Comparison of ENCODE assay signal across 8 cellular contexts in the genomic region with DNA sequence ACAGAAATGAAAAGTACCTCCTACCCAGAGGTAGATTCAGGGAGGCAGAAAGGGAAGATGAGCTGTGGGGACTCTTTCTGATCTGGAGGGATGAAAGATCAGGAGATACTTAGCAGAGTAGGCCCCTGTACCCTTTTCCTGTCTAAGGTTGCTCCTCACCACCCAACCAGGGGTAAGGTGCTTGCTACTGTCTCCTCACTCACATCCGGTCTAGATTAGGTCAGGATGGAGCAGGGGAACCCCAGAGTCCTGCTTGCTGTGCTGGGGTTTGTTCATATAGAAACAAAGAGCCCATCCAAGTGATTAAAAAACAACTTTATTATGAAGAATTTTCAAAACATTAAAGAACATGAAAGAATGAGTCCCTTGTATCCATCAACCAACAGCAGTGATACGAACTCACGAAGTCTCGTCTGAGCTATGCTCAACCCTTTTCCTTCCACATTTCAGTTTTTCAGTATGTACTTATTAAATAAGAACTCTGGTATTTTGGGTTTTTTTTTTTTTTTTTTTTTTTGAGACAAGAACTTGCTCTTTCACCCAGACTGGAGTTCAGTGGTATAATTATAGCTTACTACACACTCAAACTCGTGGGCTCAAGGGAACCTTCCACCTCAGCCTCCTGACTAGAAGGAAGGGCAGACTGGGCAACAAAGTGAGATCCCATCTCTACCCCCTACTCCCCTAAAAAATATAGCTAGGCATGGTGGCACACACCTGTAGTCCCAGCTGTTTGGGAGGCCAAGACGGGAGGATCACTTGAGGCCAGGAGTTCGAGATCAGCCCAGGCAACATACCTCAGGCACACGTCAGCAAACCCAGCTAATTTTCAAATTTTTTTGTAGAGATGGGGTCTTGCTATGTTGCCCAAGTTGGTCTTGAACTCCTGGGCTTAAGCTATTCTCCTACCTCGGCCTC. TPM values are rescaled to one million over a fixed set of nuclear protein-coding genes. Genes with fewer than 3 reads are reported as not detected.
DNase-seq lines count a peak whose midpoint lies in the region; ATAC-seq and TF ChIP-seq lines count a peak whose summit lies in the region.

No MANE protein-coding gene starts in this region.

- H3K4me3 ChIP-seq in gastroesophageal sphincter = no peak overlapping the region

- WGBS in gastroesophageal sphincter (ENCODE audit: low coverage in 1 of 2), 2 donors = 83 to 94% methylated on average over 6 of the region's 9 CpGs

- TF ChIP-seq CTCF in GM13977 (IDR thresholded peaks at IDR 0.05; ENCODE audit: extremely low read depth, insufficient read depth, missing control alignments) (no peak), gastroesophageal sphincter (IDR thresholded peaks at IDR 0.05) (no peak)

- DNase-seq in GM13977 (ENCODE audit: low spot score) (peak; percentile 78), DMS53 (lab: John Stamatoyannopoulos, UW) (no peak), anterior cingulate cortex (lab: John Stamatoyannopoulos, UW) (no peak), pons (ENCODE audit: low spot score) (no peak), left colon (no peak)
- peak; percentile 82 for DNase-seq in activated CD4-positive, alpha-beta T cell treated with anti-CD3 and anti-CD28 coated beads for 48 hours

- in situ Hi-C loops in GM13977 (cut with MboI; ENCODE audit: low pct_unique_long_range_greater_than_20kb, low sequenced_read_pairs, unreplicated experiment) = no loop called here

- ATAC-seq in HG02885 (IDR thresholded peaks at IDR 0.05; ENCODE audit: poor library complexity, unreplicated experiment) (peak; percentile 42), gastroesophageal sphincter (no peak), left colon (no peak)

- H3K36me3 ChIP-seq in gastroesophageal sphincter = peaks cover 0 to 11% of the 10 kb centered on the region in 2 donors

- H3K4me1 ChIP-seq in gastroesophageal sphincter = peaks cover 0 to 63% (median 8%) of the 10 kb centered on the region in 3 donors

- H3K27me3 ChIP-seq in gastroesophageal sphincter = no peaks in the 10 kb centered on the region

- no peaks in the 10 kb centered on the region for H3K9me3 ChIP-seq in gastroesophageal sphincter

- no peak for TF ChIP-seq POLR2A in gastroesophageal sphincter (IDR thresholded peaks at IDR 0.05)

- no peak for TF ChIP-seq EP300 in gastroesophageal sphincter (IDR thresholded peaks at IDR 0.05)

- H3K27ac ChIP-seq in gastroesophageal sphincter = peak overlapping the region in 3 of 4 donors; percentile 8 to 95 (median 94)

- intact Hi-C loops in left colon (cut with DNase I, micrococcal nuclease) = no loop called here

RNA-seq across cellular contexts. Expression of gene TTC7A, which starts 3.1 kb away (rescaled TPM):
- 10 to 100 TPM; 21.6 to 29.1 (median 24.4) TPM for total RNA-seq in gastroesophageal sphincter
- total RNA-seq in left colon = 10 to 100 TPM; 37.1 to 43.4 TPM

RNA-seq across cellular contexts. Expression of gene MCFD2, which starts 28.5 kb away (rescaled TPM):
- total RNA-seq in gastroesophageal sphincter (10 to 100 TPM; 81.7 to 89.5 (median 85.4) TPM), left colon (10 to 100 TPM; 41.2 to 41.7 TPM)

Comparison
In these comparisons a context has a peak if more than half of its experiments do, and no peak if none do; other contexts are left out.
1. DNase-seq: peak in GM13977 (single experiment) and activated CD4-positive, alpha-beta T cell treated with anti-CD3 and anti-CD28 coated beads for 48 hours (single experiment); none in DMS53 (single experiment), anterior cingulate cortex (0 of 58), pons (single experiment) and left colon (0 of 2).